ENCODE assay signal across 8 cellular contexts in the genomic region with DNA sequence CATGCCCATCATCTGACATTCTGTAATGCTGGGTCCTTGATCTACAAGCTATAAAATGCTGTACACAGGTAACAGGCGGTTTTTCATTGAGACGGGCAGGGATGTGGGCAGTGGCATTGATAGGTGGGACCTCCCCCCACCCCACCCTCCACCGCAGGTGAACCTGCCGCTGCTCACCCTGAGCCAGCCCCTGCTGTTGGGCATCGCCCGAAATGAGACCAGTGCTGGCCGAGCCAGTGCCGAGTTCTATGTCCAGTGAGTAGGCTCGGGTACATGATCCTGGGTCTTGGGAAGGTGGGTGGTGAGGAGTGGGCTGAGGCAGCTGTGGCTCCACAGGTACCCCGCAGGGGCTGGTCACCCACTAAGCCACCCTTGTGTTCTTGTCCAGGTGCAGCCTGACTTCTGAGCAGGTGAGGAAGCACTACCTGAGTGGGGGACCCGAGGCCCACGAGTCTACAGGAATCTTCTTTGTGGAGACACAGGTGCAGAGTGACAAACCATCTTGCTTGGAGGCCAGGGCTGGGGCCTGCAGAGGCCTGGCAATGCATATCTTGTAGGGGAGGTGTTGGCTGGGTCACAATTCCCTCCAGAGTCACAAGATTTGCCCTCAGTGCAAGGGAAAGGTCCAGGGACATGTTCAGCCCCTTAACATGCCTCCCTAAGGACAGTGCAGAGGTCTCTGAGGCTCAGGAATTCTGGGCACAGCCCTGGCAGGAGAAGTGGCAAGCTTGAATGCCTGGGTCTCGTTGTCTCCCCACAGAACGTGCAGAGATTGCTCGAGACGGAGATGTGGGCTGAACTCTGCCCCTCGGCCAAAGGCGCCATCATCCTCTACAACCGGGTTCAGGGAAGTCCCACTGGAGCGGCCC. TPM values are rescaled to one million over a fixed set of nuclear protein-coding genes. Genes with fewer than 3 reads are reported as not detected.
DNase-seq lines count a peak whose midpoint lies in the region; ATAC-seq, FAIRE-seq and TF ChIP-seq lines count a peak whose summit lies in the region.

No MANE protein-coding gene starts in this region.

- peak overlapping the region; percentile 91 for H3K4me3 Mint-ChIP-seq in CD8-positive, alpha-beta T cell
- peak overlapping the region; percentile 72 for H3K4me3 Mint-ChIP-seq in endodermal cell

- no peaks in the 10 kb centered on the region for H3K27me3 Mint-ChIP-seq in CD8-positive, alpha-beta T cell (ENCODE audit: low read depth)
- H3K27me3 Mint-ChIP-seq in endodermal cell (ENCODE audit: insufficient read depth) = peaks cover 6% of the 10 kb centered on the region

- H3K27ac Mint-ChIP-seq in CD8-positive, alpha-beta T cell = peak overlapping the region; percentile 95
- H3K27ac Mint-ChIP-seq in endodermal cell = peak overlapping the region; percentile 64

- H3K9me3 Mint-ChIP-seq in CD8-positive, alpha-beta T cell = no peaks in the 10 kb centered on the region
- no peaks in the 10 kb centered on the region for H3K9me3 Mint-ChIP-seq in endodermal cell

- no peaks in the 10 kb centered on the region for H3K9me3 ChIP-seq in CD8-positive, alpha-beta T cell (ENCODE audit: low read length)
- H3K9me3 ChIP-seq in PC-3 (ENCODE audit: low read length) (no peaks in the 10 kb centered on the region), endodermal cell (ENCODE audit: control insufficient read depth, low read length) (no peaks in the 10 kb centered on the region), neutrophil (no peaks in the 10 kb centered on the region)

- ATAC-seq in CD8-positive, alpha-beta T cell = no peak
- ATAC-seq in PC-3 (no peak), GM21515 (IDR thresholded peaks at IDR 0.05; ENCODE audit: unreplicated experiment) (no peak)

- intact Hi-C loops in CD8-positive, alpha-beta T cell (cut with DNase I, micrococcal nuclease) = no loop called here
- intact Hi-C loops in PC-3 (cut with micrococcal nuclease) = no loop called here

- peak overlapping the region; percentile 85 for H3K4me2 ChIP-seq in PC-3 (ENCODE audit: low read length)

- TF ChIP-seq CTCF in CD8-positive, alpha-beta T cell (IDR thresholded peaks at IDR 0.05) = no peak
- TF ChIP-seq CTCF in PC-3 (conservative IDR thresholded peaks at IDR 0.05; ENCODE audit: low read depth, low read length) = no peak
- no peak for TF ChIP-seq CTCF in endodermal cell (conservative IDR thresholded peaks at IDR 0.05)
- no peak for TF ChIP-seq CTCF in neutrophil (IDR thresholded peaks at IDR 0.05)

- H3K4me1 ChIP-seq in CD8-positive, alpha-beta T cell (ENCODE audit: insufficient read depth, low read length) = peaks cover 54% of the 10 kb centered on the region
- H3K4me1 ChIP-seq in PC-3 (ENCODE audit: insufficient read depth, low read length) = peaks cover 40% of the 10 kb centered on the region
- peaks cover 4% of the 10 kb centered on the region for H3K4me1 ChIP-seq in endodermal cell (ENCODE audit: control insufficient read depth, insufficient read depth, low read length)
- peaks cover 63 to 68% of the 10 kb centered on the region in 2 experiments for H3K4me1 ChIP-seq in neutrophil (ENCODE audit: control insufficient read depth in 1 of 2, insufficient read depth in 1 of 2, low read depth in 1 of 2, low read length in 1 of 2)

- H3K27ac ChIP-seq in CD8-positive, alpha-beta T cell (ENCODE audit: low read depth, low read length) = peak overlapping the region; percentile 86
- no peak overlapping the region for H3K27ac ChIP-seq in PC-3 (ENCODE audit: low read length)
- H3K27ac ChIP-seq in endodermal cell (ENCODE audit: low read depth, low read length) = peak overlapping the region; percentile 74
- H3K27ac ChIP-seq in neutrophil = peak overlapping the region; percentile 97

- H4K20me1 ChIP-seq in PC-3 (ENCODE audit: low read length) = no peaks in the 10 kb centered on the region

- no peaks in the 10 kb centered on the region for H3K36me3 ChIP-seq in CD8-positive, alpha-beta T cell (ENCODE audit: insufficient read depth, low read length)
- H3K36me3 ChIP-seq in PC-3 (ENCODE audit: low read depth, low read length) (no peaks in the 10 kb centered on the region), endodermal cell (ENCODE audit: control insufficient read depth, insufficient read depth, low read length) (no peaks in the 10 kb centered on the region), neutrophil (peaks cover 5% of the 10 kb centered on the region)

- H3K79me2 ChIP-seq in PC-3 (ENCODE audit: low read length) = peaks cover 25% of the 10 kb centered on the region

- H3K4me1 Mint-ChIP-seq in CD8-positive, alpha-beta T cell (ENCODE audit: low read depth) = peaks cover 49% of the 10 kb centered on the region
- H3K4me1 Mint-ChIP-seq in endodermal cell = peaks cover 13% of the 10 kb centered on the region

- H3K27me3 ChIP-seq in CD8-positive, alpha-beta T cell (ENCODE audit: insufficient read depth, low read length) = no peaks in the 10 kb centered on the region
- no peaks in the 10 kb centered on the region for H3K27me3 ChIP-seq in PC-3 (ENCODE audit: low read length)
- no peaks in the 10 kb centered on the region for H3K27me3 ChIP-seq in endodermal cell (ENCODE audit: control insufficient read depth, insufficient read depth, low read length, poor library complexity, severe bottlenecking)
- H3K27me3 ChIP-seq in neutrophil = peaks cover 12% of the 10 kb centered on the region

- H3F3A ChIP-seq in PC-3 (ENCODE audit: low read length, unreplicated experiment) = no peaks in the 10 kb centered on the region

- peaks cover 2% of the 10 kb centered on the region for H3K36me3 Mint-ChIP-seq in CD8-positive, alpha-beta T cell
- no peaks in the 10 kb centered on the region for H3K36me3 Mint-ChIP-seq in endodermal cell (ENCODE audit: low read depth)

- no peaks in the 10 kb centered on the region for H3K9me2 ChIP-seq in PC-3 (replicated peaks; ENCODE audit: low read length)

- peak overlapping the region; percentile 86 for H3K4me3 ChIP-seq in CD8-positive, alpha-beta T cell (ENCODE audit: low read depth, low read length)
- H3K4me3 ChIP-seq in PC-3 (ENCODE audit: low read length) = peak overlapping the region; percentile 88
- peak overlapping the region; percentile 85 for H3K4me3 ChIP-seq in endodermal cell (ENCODE audit: low read length)
- H3K4me3 ChIP-seq in neutrophil (ENCODE audit: low read depth in 1 of 2, low read length in 1 of 2) = peak overlapping the region; percentile 77 to 96

- CTCF ChIA-PET in CD8-positive, alpha-beta T cell (lab: Charles Lee) = interaction anchor here (1.3 to 20.9 kb wide), 5 partner anchors 8 to 75 kb away, joined by 3 to 263 read pairs (median 3); partner anchors contain the start of genes FERMT3 and PLCB3
- CTCF ChIA-PET in PC-3 (lab: Charles Lee) = interaction anchor here (1.4 kb wide), 1 partner anchor 25 kb away, joined by 15 read pairs; no protein-coding TSS in a partner anchor

- POLR2A ChIA-PET in CD8-positive, alpha-beta T cell (lab: Charles Lee) = interaction anchor here (0.7 to 2.0 kb wide), 5 partner anchors 12 to 54 kb away, joined by 3 to 11 read pairs (median 4); partner anchors contain the start of genes FERMT3 and FKBP2
- POLR2A ChIA-PET in PC-3 (lab: Charles Lee; ENCODE audit: unreplicated experiment) = no interaction called here

- peak in 1 of 7 experiments; percentile 9 for DNase-seq in CD8-positive, alpha-beta T cell
- DNase-seq in PC-3 (no peak), endodermal cell (no peak), NCI-H2081 (lab: John Stamatoyannopoulos, UW) (no peak), HTR-8/SVneo (ENCODE audit: insufficient read length, low spot score) (no peak), UCSD-AML1 (lab: John Stamatoyannopoulos, UW; ENCODE audit: unreplicated experiment) (no peak)

- no TSS peak for BruUV-seq in PC-3 (replicated peaks; lab: Mats Ljungman, UMichigan)

- WGBS in endodermal cell (ENCODE audit: insufficient coverage in 1 of 2, insufficient read length in 1 of 2), 2 experiments = 86% methylated on average over 13 to 20 of the region's 20 CpGs

- H2AFZ ChIP-seq in PC-3 (ENCODE audit: low read length) = no peak overlapping the region; the same call in 1 of the 2 replicates

- FAIRE-seq in HTR-8/SVneo (lab: Jason Lieb, UNC) = no peak

- H3K9ac ChIP-seq in PC-3 (ENCODE audit: low read length) = peak overlapping the region; percentile 71; the same call in 1 of the 2 replicates
- no peak overlapping the region for H3K9ac ChIP-seq in endodermal cell (ENCODE audit: extremely low read depth, low read length, poor library complexity, severe bottlenecking)

RNA-seq across cellular contexts. Expression of gene DNAJC4, which starts 1.0 kb away (rescaled TPM):
- 10 to 100 TPM; 33.2 to 36.3 TPM for total RNA-seq in CD8-positive, alpha-beta T cell
- 20.4 and 25.4 TPM in 2 replicates for total RNA-seq in PC-3 (2014; rRNA removed)
- total RNA-seq in endodermal cell = 10 to 100 TPM; 20.3 to 22.9 TPM
- polyA plus RNA-seq in endodermal cell (2013, experiment 1 of 2) = 47.3 TPM
- polyA plus RNA-seq in endodermal cell (2013, experiment 2 of 2) = 47.4 TPM

RNA-seq across cellular contexts. Expression of gene NUDT22, which starts 3.2 kb away (rescaled TPM):
- total RNA-seq in CD8-positive, alpha-beta T cell = 10 to 100 TPM; 20.1 to 23.6 TPM
- total RNA-seq in PC-3 (2014; rRNA removed) (98.3 and 102 TPM in 2 replicates), endodermal cell (10 to 100 TPM; 54.4 to 55.9 TPM)
- polyA plus RNA-seq in endodermal cell (2013, experiment 1 of 2) = 25.3 TPM
- 25.5 TPM for polyA plus RNA-seq in endodermal cell (2013, experiment 2 of 2)

RNA-seq across cellular contexts. Expression of gene TRPT1, which starts 3.3 kb away (rescaled TPM):
- total RNA-seq in CD8-positive, alpha-beta T cell = 10 to 100 TPM; 12.3 to 14.3 TPM
- total RNA-seq in PC-3 (2014; rRNA removed) (56.0 and 57.7 TPM in 2 replicates), endodermal cell (10 to 100 TPM; 45.6 to 60.4 TPM)
- 62.9 TPM for polyA plus RNA-seq in endodermal cell (2013, experiment 1 of 2)
- 57.2 TPM for polyA plus RNA-seq in endodermal cell (2013, experiment 2 of 2)

RNA-seq across cellular contexts. Expression of gene VEGFB, which starts 5.1 kb away (rescaled TPM):
- 10 to 100 TPM; 33.6 to 40.0 TPM for total RNA-seq in CD8-positive, alpha-beta T cell
- total RNA-seq in PC-3 (2014; rRNA removed) (27.9 and 39.4 TPM in 2 replicates), endodermal cell (10 to 100 TPM; 58.9 to 78.4 TPM)
- 54.9 TPM for polyA plus RNA-seq in endodermal cell (2013, experiment 1 of 2)
- polyA plus RNA-seq in endodermal cell (2013, experiment 2 of 2) = 58.4 TPM

RNA-seq across cellular contexts. Expression of gene FKBP2, which starts 11.6 kb away (rescaled TPM):
- 10 to 100 TPM; 19.4 TPM for total RNA-seq in CD8-positive, alpha-beta T cell
- total RNA-seq in PC-3 (2014; rRNA removed) (215 and 248 TPM in 2 replicates), endodermal cell (10 to 100 TPM; 44.6 to 53.7 TPM)
- 64.6 TPM for polyA plus RNA-seq in endodermal cell (2013, experiment 1 of 2)
- 54.0 TPM for polyA plus RNA-seq in endodermal cell (2013, experiment 2 of 2)
